ENCODE assay signal across 20 cellular contexts in the genomic region with DNA sequence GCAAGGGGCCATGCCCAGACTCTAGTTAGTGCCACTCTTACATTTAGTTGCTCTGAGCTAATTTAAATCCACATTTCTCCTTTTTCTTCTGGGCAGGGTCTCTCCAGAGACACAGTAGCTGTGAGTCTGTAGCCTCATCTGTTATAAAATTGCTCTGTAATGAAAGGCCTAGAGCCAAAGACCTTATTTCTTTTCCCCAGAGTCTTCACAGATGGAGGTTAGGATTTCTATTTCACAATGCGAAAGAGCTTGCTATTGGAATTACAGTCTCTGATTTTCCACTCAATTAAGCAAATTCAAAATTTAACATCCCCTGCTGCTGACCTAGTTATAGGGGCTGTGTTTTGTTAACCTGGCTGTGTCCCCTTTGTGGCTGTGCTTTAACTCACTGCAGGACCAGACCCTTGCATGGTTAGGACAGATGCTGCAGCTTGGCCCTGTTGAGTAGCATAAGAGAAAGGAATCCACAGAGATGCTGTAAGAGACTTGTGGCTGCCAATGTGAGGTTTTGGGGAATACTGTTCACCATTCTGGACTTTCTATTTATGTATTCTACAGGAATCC.
"Had no signal": no experiment of that assay in that cellular context is flagged by ENCODE, and none has a peak within 500 bp of the region (broad histone marks: within the 10 kb centered on the region; RNA-seq: fewer than 3 reads in every experiment).

No MANE protein-coding gene starts in this region.

- H3K4me3 ChIP-seq: lung, ovary, thoracic aorta, upper lobe of right lung had no signal

- H3K4me3 Mint-ChIP-seq: activated B cell treated with CpG ODN at 0.5 μM for 24 hours; activated CD4-positive, alpha-beta T cell treated with anti-CD3 and anti-CD28 coated beads, Interleukin-2, amount 10 ng/mL, durations not matched to agents 7 days and 5 days; activated naive CD8-positive, alpha-beta T cell treated with anti-CD3 and anti-CD28 coated beads for 36 hours; neural crest cell; stimulated activated effector memory CD8-positive, alpha-beta T cell treated with anti-CD3 and anti-CD28 coated beads, Interleukin-12 subunit alpha, Interleukin-12 subunit beta, amount 100 ng/mL, for 72 hours had no signal

- ATAC-seq: foreskin keratinocyte; stimulated activated effector memory CD8-positive, alpha-beta T cell treated with anti-CD3 and anti-CD28 coated beads, Interleukin-12 subunit alpha, Interleukin-12 subunit beta, amount 100 ng/mL, for 72 hours; upper lobe of right lung had no signal

- H3K27me3 Mint-ChIP-seq: activated B cell treated with CpG ODN at 0.5 μM for 24 hours; activated CD4-positive, alpha-beta T cell treated with anti-CD3 and anti-CD28 coated beads, Interleukin-2, amount 10 ng/mL, durations not matched to agents 7 days and 5 days; activated naive CD8-positive, alpha-beta T cell treated with anti-CD3 and anti-CD28 coated beads for 36 hours had no signal

- H3K36me3 Mint-ChIP-seq: activated naive CD8-positive, alpha-beta T cell treated with anti-CD3 and anti-CD28 coated beads for 36 hours; stimulated activated effector memory CD8-positive, alpha-beta T cell treated with anti-CD3 and anti-CD28 coated beads, Interleukin-12 subunit alpha, Interleukin-12 subunit beta, amount 100 ng/mL, for 72 hours had no signal

- H3K4me1 ChIP-seq: foreskin keratinocyte, upper lobe of right lung had no signal

- DNase-seq: activated B cell treated with CpG ODN at 0.5 μM for 24 hours; activated CD4-positive, alpha-beta T cell treated with anti-CD3 and anti-CD28 coated beads, Interleukin-2, amount 10 ng/mL, durations not matched to agents 7 days and 5 days; activated CD8-positive, alpha-beta memory T cell treated with anti-CD3 and anti-CD28 coated beads for 24 hours; activated naive CD8-positive, alpha-beta T cell treated with anti-CD3 and anti-CD28 coated beads for 36 hours; amygdala; brain microvascular endothelial cell; cerebellar nuclear complex; effector CD8-positive, alpha-beta T cell; foreskin keratinocyte; head of caudate nucleus; midbrain; ovary; stimulated activated CD4-positive, alpha-beta T cell treated with anti-CD3 and anti-CD28 coated beads, Interleukin-12 subunit alpha, Interleukin-12 subunit beta, amount 100 ng/mL, for 4 hours; stimulated activated CD4-positive, alpha-beta T cell treated with anti-CD3 and anti-CD28 coated beads, Interleukin-2, amount 100 ng/mL, for 24 hours; T-helper 2 cell; upper lobe of right lung had no signal

- H3K9me3 ChIP-seq: ovary, thoracic aorta, upper lobe of right lung had no signal

- H3K4me1 Mint-ChIP-seq: activated B cell treated with CpG ODN at 0.5 μM for 24 hours; activated CD4-positive, alpha-beta T cell treated with anti-CD3 and anti-CD28 coated beads, Interleukin-2, amount 10 ng/mL, durations not matched to agents 7 days and 5 days; activated naive CD8-positive, alpha-beta T cell treated with anti-CD3 and anti-CD28 coated beads for 36 hours; neural crest cell; stimulated activated effector memory CD8-positive, alpha-beta T cell treated with anti-CD3 and anti-CD28 coated beads, Interleukin-12 subunit alpha, Interleukin-12 subunit beta, amount 100 ng/mL, for 72 hours had no signal

- H3K27ac Mint-ChIP-seq: activated B cell treated with CpG ODN at 0.5 μM for 24 hours; activated CD4-positive, alpha-beta T cell treated with anti-CD3 and anti-CD28 coated beads, Interleukin-2, amount 10 ng/mL, durations not matched to agents 7 days and 5 days; activated naive CD8-positive, alpha-beta T cell treated with anti-CD3 and anti-CD28 coated beads for 36 hours; stimulated activated effector memory CD8-positive, alpha-beta T cell treated with anti-CD3 and anti-CD28 coated beads, Interleukin-12 subunit alpha, Interleukin-12 subunit beta, amount 100 ng/mL, for 72 hours had no signal

- H3K9me3 Mint-ChIP-seq: activated B cell treated with CpG ODN at 0.5 μM for 24 hours; activated CD4-positive, alpha-beta T cell treated with anti-CD3 and anti-CD28 coated beads, Interleukin-2, amount 10 ng/mL, durations not matched to agents 7 days and 5 days; neural crest cell; stimulated activated effector memory CD8-positive, alpha-beta T cell treated with anti-CD3 and anti-CD28 coated beads, Interleukin-12 subunit alpha, Interleukin-12 subunit beta, amount 100 ng/mL, for 72 hours had no signal

- H3K27ac ChIP-seq: brain microvascular endothelial cell, foreskin keratinocyte, ovary, thoracic aorta, upper lobe of right lung had no signal

- H3K27me3 ChIP-seq: brain microvascular endothelial cell, foreskin keratinocyte, ovary, upper lobe of right lung had no signal

- H3K36me3 ChIP-seq: brain microvascular endothelial cell, ovary, thoracic aorta, upper lobe of right lung had no signal
